ENCODE assay signal across 8 cellular contexts in genomic region chr1:201889092-201889968, GRCh38. TPM values are rescaled to one million over a fixed set of nuclear protein-coding genes. Genes with fewer than 3 reads are reported as not detected.
A peak's percentile ranks its signal among the peaks of the same experiment; 100 is the strongest.
DNase-seq lines count a peak whose midpoint lies in the region; ATAC-seq and TF ChIP-seq lines count a peak whose summit lies in the region.

No MANE protein-coding gene starts in this region.

- peak overlapping the region; percentile 93 for H3K27ac ChIP-seq in angular gyrus (ENCODE audit: low read depth, low read length)

- H3K27ac Mint-ChIP-seq in stimulated activated naive CD8-positive, alpha-beta T cell treated with anti-CD3 and anti-CD28 coated beads, Interleukin-15, amount 100 ng/mL, for 72 hours: no peak overlapping the region

- no peak for TF ChIP-seq CTCF in kidney epithelial cell (IDR thresholded peaks at IDR 0.05; ENCODE audit: insufficient read depth, low read length, poor library complexity, severe bottlenecking)

- peaks cover 86% of the 10 kb centered on the region for H3K27me3 Mint-ChIP-seq in stimulated activated naive CD8-positive, alpha-beta T cell treated with anti-CD3 and anti-CD28 coated beads, Interleukin-15, amount 100 ng/mL, for 72 hours

- H3K36me3 ChIP-seq in kidney epithelial cell (ENCODE audit: control insufficient read depth, insufficient read depth, low read length): no peaks in the 10 kb centered on the region

- peak overlapping the region; percentile 59 for H3K4me3 ChIP-seq in kidney epithelial cell (ENCODE audit: low read depth, low read length)

- no peaks in the 10 kb centered on the region for H3K27me3 ChIP-seq in kidney epithelial cell (ENCODE audit: control insufficient read depth, insufficient read depth, low read length)

- peak; percentile 24 for DNase-seq in NCI-H146 (lab: John Stamatoyannopoulos, UW)
- no peak for DNase-seq in NCI-H146 treated with DMSO at 0.1 percent for 48 hours (lab: John Stamatoyannopoulos, UW; ENCODE audit: unreplicated experiment)
- DNase-seq in kidney epithelial cell (ENCODE audit: low read depth): no peak
- DNase-seq in stimulated activated naive CD8-positive, alpha-beta T cell treated with anti-CD3 and anti-CD28 coated beads, Interleukin-15, amount 100 ng/mL, for 72 hours: no peak
- DNase-seq in stimulated activated CD4-positive, alpha-beta T cell treated with anti-CD3 and anti-CD28 coated beads, Interleukin-4, amount 100 ng/mL, for 24 hours: no peak
- no peak for DNase-seq in stimulated activated CD4-positive, alpha-beta T cell treated with anti-CD3 and anti-CD28 coated beads, Interleukin-1b, Interleukin-23, amount 100 ng/mL, for 48 hours
- DNase-seq in NOMO-1 treated with dmso at 0.1 percent for 144 hours (lab: John Stamatoyannopoulos, UW; ENCODE audit: unreplicated experiment): no peak

- peak; percentile 24 for ATAC-seq in stimulated activated naive CD8-positive, alpha-beta T cell treated with anti-CD3 and anti-CD28 coated beads, Interleukin-15, amount 100 ng/mL, for 72 hours

- H3K4me3 Mint-ChIP-seq in stimulated activated naive CD8-positive, alpha-beta T cell treated with anti-CD3 and anti-CD28 coated beads, Interleukin-15, amount 100 ng/mL, for 72 hours: peak overlapping the region; percentile 56 to 65

- peaks cover 12% of the 10 kb centered on the region for H3K4me1 Mint-ChIP-seq in stimulated activated naive CD8-positive, alpha-beta T cell treated with anti-CD3 and anti-CD28 coated beads, Interleukin-15, amount 100 ng/mL, for 72 hours

- no peaks in the 10 kb centered on the region for H3K9me3 Mint-ChIP-seq in stimulated activated naive CD8-positive, alpha-beta T cell treated with anti-CD3 and anti-CD28 coated beads, Interleukin-15, amount 100 ng/mL, for 72 hours

RNA-seq across cellular contexts. Expression of gene SHISA4, which starts 0.6 kb away (rescaled TPM):
- total RNA-seq in kidney epithelial cell: 22.6 and 30.0 TPM in 2 replicates

RNA-seq across cellular contexts. Expression of gene LMOD1, which starts 57.0 kb away (rescaled TPM):
- under 0.01 and 0.07 TPM in 2 replicates for total RNA-seq in kidney epithelial cell
